In the genomic region with DNA sequence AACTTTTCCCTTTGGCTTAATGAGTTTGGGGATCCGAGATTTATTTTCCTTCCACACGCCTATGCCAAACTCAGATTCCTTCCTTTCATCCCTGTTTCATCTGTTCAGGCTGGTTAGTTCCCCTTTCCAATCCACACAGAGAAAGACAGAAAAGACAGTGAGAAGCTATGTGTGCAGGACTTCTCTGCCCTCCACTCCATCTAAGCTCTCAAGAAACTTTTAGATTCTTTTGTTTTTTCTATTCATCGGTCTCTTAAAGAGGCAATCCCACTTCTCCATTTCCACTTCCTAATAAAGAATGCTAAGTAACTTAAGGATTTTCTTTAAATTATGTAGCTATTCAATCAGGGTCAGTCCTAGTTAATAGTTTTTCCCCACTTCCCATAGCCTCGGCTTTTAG, we compare ENCODE assay signal across 1 cellular context.
TF ChIP-seq lines count a peak whose summit lies in the region.

No MANE protein-coding gene starts in this region.

TF ChIP-seq in GM12878, 131 proteins besides CTCF, POLR2A, EP300 and RAD21:
- TF ChIP-seq ZBTB40 (IDR thresholded peaks at IDR 0.05; ENCODE audit: borderline replicate concordance) (no peak), BCLAF1 (IDR thresholded peaks at IDR 0.05) (no peak), HDAC2 (IDR thresholded peaks at IDR 0.05) (no peak), POLR2AphosphoS5 (IDR thresholded peaks at IDR 0.05; ENCODE audit: low read length) (no peak), SREBF1 (IDR thresholded peaks at IDR 0.05; ENCODE audit: low read length) (no peak), E4F1 (IDR thresholded peaks at IDR 0.05; ENCODE audit: borderline replicate concordance, partially characterized antibody) (no peak), KLF5 (IDR thresholded peaks at IDR 0.05; ENCODE audit: partially characterized antibody) (no peak), SMARCA5 (IDR thresholded peaks at IDR 0.05) (no peak), MTA2 (IDR thresholded peaks at IDR 0.05; ENCODE audit: low read depth) (no peak)
